Comparison of ENCODE assay signal across 19 cellular contexts in the genomic region with DNA sequence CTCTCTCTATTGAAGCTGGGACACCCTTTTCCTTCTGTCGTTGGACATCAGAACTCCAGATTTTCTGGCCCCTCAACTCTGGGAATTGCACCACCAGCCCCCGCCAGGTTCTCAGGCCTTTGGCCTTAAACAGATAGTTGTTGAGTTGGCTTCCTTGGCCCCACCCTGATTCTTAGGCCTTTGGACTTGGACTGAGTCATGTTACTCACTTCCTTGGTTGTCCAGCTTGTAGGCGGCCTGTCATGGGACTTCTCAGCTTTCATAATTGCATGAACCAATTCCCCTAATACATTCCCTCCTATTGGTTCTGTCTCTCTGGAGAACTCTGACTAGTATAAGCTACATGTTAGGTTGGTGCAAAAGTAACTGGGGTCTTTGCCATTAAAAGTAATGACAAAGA.
DNase-seq lines count a peak whose midpoint lies in the region; ATAC-seq and TF ChIP-seq lines count a peak whose summit lies in the region.
"Had no signal": no experiment of that assay in that cellular context is flagged by ENCODE, and none has a peak within 500 bp of the region (broad histone marks: within the 10 kb centered on the region; RNA-seq: fewer than 3 reads in every experiment).

No MANE protein-coding gene starts in this region.

- peak; percentile 16 for ATAC-seq in foreskin keratinocyte
- no peak for ATAC-seq in GM21423 (IDR thresholded peaks at IDR 0.05; ENCODE audit: unreplicated experiment)
- no peak for ATAC-seq in HG03460 (IDR thresholded peaks at IDR 0.05; ENCODE audit: unreplicated experiment)
- ATAC-seq: T-helper 17 cell had no signal

- DNase-seq in AG20443 (ENCODE audit: low spot score) (peak; percentile 12), HFF-Myc (ENCODE audit: extremely low read depth, low read depth) (peak; percentile 10), SK-MEL-5 (ENCODE audit: low read depth, low spot score) (peak; percentile 2), foreskin keratinocyte (peak in 1 of 2 donors; percentile 23), SIG-M5 (lab: John Stamatoyannopoulos, UW) (no peak), hypothalamus (lab: John Stamatoyannopoulos, UW) (no peak)
- DNase-seq: activated CD4-positive, alpha-beta T cell treated with anti-CD3 and anti-CD28 coated beads, Interleukin-2, amount 50 U/mL, for 48 hours; activated effector memory CD4-positive, alpha-beta T cell treated with anti-CD3 and anti-CD28 coated beads, Interleukin-2, amount 50 U/mL, for 16 hours; CD4-positive, alpha-beta memory T cell; DMS53; mesenchymal stem cell; NCI-H2171; NCI-H748 treated with DMSO at 0.1 percent for 48 hours; nucleus accumbens; retina; T-helper 17 cell; WERI-Rb-1 had no signal

- H3K27ac ChIP-seq in foreskin keratinocyte = no peak overlapping the region
- H3K27ac ChIP-seq: WERI-Rb-1 had no signal

- H3K4me3 ChIP-seq in HFF-Myc (replicated peaks; ENCODE audit: low read depth, low read length) = no peak overlapping the region

- H3K4me1 ChIP-seq in foreskin keratinocyte = peaks cover 2% of the 10 kb centered on the region

- TF ChIP-seq CTCF in HFF-Myc (IDR thresholded peaks at IDR 0.05; ENCODE audit: low read depth, low read length, missing control alignments) (no peak), foreskin keratinocyte (conservative IDR thresholded peaks at IDR 0.05) (no peak)

- H3K27me3 ChIP-seq in foreskin keratinocyte = peaks cover 22% of the 10 kb centered on the region

- in situ Hi-C loops in SK-MEL-5 (cut with HindIII; ENCODE audit: low pct_unique_long_range_greater_than_20kb, low sequenced_read_pairs) = no loop called here

Comparison
In these comparisons a context has a peak if more than half of its experiments do, and no peak if none do; other contexts are left out.
1. DNase-seq: peak in AG20443 (single experiment), HFF-Myc (single experiment) and SK-MEL-5 (single experiment); none in SIG-M5 (single experiment) and hypothalamus (0 of 51).